In the genomic region with DNA sequence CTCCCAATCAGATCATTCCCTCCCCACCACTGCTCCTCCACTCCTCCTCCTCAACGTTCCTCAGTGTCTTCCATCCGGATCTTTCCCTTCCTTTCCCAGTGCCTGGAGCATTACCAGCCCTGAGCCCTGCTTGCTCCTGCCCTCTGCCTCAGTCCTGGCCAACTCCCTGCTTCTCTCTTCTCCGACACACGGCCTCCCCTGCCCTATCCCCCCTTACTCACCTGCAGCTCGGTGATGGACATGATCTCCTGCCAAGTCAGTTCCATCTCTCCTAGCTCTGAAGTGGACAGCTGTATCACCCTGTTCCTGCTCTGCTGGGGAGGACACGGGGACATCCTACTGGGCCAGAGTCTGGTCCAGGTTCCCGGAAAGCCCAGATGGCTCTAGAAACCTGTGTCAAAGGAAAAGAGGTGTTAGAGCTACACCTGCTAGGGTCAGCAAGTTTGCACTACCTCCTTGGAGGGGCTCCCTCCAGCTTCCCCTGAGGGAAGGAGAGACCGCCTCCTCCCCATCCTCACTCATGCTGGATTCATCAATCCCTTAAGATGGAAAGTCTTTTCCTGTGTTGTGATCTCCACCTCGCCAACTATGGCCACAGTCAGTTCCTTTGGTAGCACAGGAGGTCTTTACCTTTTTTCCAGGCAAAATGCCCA, we compare ENCODE assay signal across 1 cellular context.
TF ChIP-seq lines count a peak whose summit lies in the region.

No MANE protein-coding gene starts in this region.

TF ChIP-seq in K562, 482 proteins besides CTCF, POLR2A, EP300 and RAD21 (continued from another document and continues in another):
- TF ChIP-seq, protein P1, sequence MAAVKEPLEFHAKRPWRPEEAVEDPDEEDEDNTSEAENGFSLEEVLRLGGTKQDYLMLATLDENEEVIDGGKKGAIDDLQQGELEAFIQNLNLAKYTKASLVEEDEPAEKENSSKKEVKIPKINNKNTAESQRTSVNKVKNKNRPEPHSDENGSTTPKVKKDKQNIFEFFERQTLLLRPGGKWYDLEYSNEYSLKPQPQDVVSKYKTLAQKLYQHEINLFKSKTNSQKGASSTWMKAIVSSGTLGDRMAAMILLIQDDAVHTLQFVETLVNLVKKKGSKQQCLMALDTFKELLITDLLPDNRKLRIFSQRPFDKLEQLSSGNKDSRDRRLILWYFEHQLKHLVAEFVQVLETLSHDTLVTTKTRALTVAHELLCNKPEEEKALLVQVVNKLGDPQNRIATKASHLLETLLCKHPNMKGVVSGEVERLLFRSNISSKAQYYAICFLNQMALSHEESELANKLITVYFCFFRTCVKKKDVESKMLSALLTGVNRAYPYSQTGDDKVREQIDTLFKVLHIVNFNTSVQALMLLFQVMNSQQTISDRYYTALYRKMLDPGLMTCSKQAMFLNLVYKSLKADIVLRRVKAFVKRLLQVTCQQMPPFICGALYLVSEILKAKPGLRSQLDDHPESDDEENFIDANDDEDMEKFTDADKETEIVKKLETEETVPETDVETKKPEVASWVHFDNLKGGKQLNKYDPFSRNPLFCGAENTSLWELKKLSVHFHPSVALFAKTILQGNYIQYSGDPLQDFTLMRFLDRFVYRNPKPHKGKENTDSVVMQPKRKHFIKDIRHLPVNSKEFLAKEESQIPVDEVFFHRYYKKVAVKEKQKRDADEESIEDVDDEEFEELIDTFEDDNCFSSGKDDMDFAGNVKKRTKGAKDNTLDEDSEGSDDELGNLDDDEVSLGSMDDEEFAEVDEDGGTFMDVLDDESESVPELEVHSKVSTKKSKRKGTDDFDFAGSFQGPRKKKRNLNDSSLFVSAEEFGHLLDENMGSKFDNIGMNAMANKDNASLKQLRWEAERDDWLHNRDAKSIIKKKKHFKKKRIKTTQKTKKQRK (IDR thresholded peaks at IDR 0.05; ENCODE audit: borderline replicate concordance, low read depth, low read length): no peak
- TF ChIP-seq LARP7 (IDR thresholded peaks at IDR 0.05): peak; percentile 94
- TF ChIP-seq SETDB1 (IDR thresholded peaks at IDR 0.05; ENCODE audit: low read length): peak; percentile 45
- no peak for TF ChIP-seq ESRRB (CRISPR knock-in tag; IDR thresholded peaks at IDR 0.05; ENCODE audit: borderline replicate concordance)
- no peak for TF ChIP-seq ZNF121 (CRISPR knock-in tag; conservative IDR thresholded peaks at IDR 0.05)
- TF ChIP-seq, protein P2, sequence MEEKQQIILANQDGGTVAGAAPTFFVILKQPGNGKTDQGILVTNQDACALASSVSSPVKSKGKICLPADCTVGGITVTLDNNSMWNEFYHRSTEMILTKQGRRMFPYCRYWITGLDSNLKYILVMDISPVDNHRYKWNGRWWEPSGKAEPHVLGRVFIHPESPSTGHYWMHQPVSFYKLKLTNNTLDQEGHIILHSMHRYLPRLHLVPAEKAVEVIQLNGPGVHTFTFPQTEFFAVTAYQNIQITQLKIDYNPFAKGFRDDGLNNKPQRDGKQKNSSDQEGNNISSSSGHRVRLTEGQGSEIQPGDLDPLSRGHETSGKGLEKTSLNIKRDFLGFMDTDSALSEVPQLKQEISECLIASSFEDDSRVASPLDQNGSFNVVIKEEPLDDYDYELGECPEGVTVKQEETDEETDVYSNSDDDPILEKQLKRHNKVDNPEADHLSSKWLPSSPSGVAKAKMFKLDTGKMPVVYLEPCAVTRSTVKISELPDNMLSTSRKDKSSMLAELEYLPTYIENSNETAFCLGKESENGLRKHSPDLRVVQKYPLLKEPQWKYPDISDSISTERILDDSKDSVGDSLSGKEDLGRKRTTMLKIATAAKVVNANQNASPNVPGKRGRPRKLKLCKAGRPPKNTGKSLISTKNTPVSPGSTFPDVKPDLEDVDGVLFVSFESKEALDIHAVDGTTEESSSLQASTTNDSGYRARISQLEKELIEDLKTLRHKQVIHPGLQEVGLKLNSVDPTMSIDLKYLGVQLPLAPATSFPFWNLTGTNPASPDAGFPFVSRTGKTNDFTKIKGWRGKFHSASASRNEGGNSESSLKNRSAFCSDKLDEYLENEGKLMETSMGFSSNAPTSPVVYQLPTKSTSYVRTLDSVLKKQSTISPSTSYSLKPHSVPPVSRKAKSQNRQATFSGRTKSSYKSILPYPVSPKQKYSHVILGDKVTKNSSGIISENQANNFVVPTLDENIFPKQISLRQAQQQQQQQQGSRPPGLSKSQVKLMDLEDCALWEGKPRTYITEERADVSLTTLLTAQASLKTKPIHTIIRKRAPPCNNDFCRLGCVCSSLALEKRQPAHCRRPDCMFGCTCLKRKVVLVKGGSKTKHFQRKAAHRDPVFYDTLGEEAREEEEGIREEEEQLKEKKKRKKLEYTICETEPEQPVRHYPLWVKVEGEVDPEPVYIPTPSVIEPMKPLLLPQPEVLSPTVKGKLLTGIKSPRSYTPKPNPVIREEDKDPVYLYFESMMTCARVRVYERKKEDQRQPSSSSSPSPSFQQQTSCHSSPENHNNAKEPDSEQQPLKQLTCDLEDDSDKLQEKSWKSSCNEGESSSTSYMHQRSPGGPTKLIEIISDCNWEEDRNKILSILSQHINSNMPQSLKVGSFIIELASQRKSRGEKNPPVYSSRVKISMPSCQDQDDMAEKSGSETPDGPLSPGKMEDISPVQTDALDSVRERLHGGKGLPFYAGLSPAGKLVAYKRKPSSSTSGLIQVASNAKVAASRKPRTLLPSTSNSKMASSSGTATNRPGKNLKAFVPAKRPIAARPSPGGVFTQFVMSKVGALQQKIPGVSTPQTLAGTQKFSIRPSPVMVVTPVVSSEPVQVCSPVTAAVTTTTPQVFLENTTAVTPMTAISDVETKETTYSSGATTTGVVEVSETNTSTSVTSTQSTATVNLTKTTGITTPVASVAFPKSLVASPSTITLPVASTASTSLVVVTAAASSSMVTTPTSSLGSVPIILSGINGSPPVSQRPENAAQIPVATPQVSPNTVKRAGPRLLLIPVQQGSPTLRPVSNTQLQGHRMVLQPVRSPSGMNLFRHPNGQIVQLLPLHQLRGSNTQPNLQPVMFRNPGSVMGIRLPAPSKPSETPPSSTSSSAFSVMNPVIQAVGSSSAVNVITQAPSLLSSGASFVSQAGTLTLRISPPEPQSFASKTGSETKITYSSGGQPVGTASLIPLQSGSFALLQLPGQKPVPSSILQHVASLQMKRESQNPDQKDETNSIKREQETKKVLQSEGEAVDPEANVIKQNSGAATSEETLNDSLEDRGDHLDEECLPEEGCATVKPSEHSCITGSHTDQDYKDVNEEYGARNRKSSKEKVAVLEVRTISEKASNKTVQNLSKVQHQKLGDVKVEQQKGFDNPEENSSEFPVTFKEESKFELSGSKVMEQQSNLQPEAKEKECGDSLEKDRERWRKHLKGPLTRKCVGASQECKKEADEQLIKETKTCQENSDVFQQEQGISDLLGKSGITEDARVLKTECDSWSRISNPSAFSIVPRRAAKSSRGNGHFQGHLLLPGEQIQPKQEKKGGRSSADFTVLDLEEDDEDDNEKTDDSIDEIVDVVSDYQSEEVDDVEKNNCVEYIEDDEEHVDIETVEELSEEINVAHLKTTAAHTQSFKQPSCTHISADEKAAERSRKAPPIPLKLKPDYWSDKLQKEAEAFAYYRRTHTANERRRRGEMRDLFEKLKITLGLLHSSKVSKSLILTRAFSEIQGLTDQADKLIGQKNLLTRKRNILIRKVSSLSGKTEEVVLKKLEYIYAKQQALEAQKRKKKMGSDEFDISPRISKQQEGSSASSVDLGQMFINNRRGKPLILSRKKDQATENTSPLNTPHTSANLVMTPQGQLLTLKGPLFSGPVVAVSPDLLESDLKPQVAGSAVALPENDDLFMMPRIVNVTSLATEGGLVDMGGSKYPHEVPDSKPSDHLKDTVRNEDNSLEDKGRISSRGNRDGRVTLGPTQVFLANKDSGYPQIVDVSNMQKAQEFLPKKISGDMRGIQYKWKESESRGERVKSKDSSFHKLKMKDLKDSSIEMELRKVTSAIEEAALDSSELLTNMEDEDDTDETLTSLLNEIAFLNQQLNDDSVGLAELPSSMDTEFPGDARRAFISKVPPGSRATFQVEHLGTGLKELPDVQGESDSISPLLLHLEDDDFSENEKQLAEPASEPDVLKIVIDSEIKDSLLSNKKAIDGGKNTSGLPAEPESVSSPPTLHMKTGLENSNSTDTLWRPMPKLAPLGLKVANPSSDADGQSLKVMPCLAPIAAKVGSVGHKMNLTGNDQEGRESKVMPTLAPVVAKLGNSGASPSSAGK (IDR thresholded peaks at IDR 0.05): no peak
- no peak for TF ChIP-seq KDM5B (IDR thresholded peaks at IDR 0.05; ENCODE audit: insufficient replicate concordance, low read depth, low read length)
- no peak for TF ChIP-seq FIP1L1 (IDR thresholded peaks at IDR 0.05; ENCODE audit: low read depth, low read length, poor library complexity, severe bottlenecking)
- TF ChIP-seq ZKSCAN1 (IDR thresholded peaks at IDR 0.05; ENCODE audit: low read depth, low read length): no peak
- TF ChIP-seq THRAP3 (IDR thresholded peaks at IDR 0.05; ENCODE audit: borderline replicate concordance): no peak; the same call in 1 of the 2 replicates
- TF ChIP-seq ZNF766 (CRISPR knock-in tag; conservative IDR thresholded peaks at IDR 0.05): no peak
- TF ChIP-seq, protein P3, sequence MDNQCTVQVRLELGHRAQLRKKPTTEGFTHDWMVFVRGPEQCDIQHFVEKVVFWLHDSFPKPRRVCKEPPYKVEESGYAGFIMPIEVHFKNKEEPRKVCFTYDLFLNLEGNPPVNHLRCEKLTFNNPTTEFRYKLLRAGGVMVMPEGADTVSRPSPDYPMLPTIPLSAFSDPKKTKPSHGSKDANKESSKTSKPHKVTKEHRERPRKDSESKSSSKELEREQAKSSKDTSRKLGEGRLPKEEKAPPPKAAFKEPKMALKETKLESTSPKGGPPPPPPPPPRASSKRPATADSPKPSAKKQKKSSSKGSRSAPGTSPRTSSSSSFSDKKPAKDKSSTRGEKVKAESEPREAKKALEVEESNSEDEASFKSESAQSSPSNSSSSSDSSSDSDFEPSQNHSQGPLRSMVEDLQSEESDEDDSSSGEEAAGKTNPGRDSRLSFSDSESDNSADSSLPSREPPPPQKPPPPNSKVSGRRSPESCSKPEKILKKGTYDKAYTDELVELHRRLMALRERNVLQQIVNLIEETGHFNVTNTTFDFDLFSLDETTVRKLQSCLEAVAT (IDR thresholded peaks at IDR 0.05): peak; percentile 91 to 96
- no peak for TF ChIP-seq MECOM (CRISPR knock-in tag; IDR thresholded peaks at IDR 0.05)
- no peak for TF ChIP-seq TRIM24 (IDR thresholded peaks at IDR 0.05)
- 0 out of 2 replicates have a peak, but pooled peaks have one; percentile 0 for TF ChIP-seq ZNF197 (CRISPR knock-in tag; IDR thresholded peaks at IDR 0.05; ENCODE audit: low read depth)
- TF ChIP-seq ZNF436 (CRISPR knock-in tag; IDR thresholded peaks at IDR 0.05): no peak
- TF ChIP-seq CREBBP (IDR thresholded peaks at IDR 0.05; ENCODE audit: low read depth, low read length): no peak
- no peak for TF ChIP-seq FOXM1 (IDR thresholded peaks at IDR 0.05; ENCODE audit: low read depth)
- TF ChIP-seq FOXM1 (CRISPR knock-in tag; IDR thresholded peaks at IDR 0.05; ENCODE audit: low read depth): 0 out of 2 replicates have a peak, but pooled peaks have one; percentile 32
- TF ChIP-seq ZNF583 (CRISPR knock-in tag; IDR thresholded peaks at IDR 0.05): no peak
- TF ChIP-seq HSF4 (CRISPR knock-in tag; IDR thresholded peaks at IDR 0.05; ENCODE audit: borderline replicate concordance): 0 out of 2 replicates have a peak, but pooled peaks have one; percentile 44
- no peak for TF ChIP-seq CBX8 (IDR thresholded peaks at IDR 0.05; ENCODE audit: borderline replicate concordance, extremely low read depth, low read depth, low read length, poor library complexity, severe bottlenecking)
- no peak for TF ChIP-seq BMI1 (IDR thresholded peaks at IDR 0.05; ENCODE audit: low read length)
- 0 out of 2 replicates have a peak, but pooled peaks have one; percentile 15 for TF ChIP-seq ELF2 (CRISPR knock-in tag; IDR thresholded peaks at IDR 0.05)
- TF ChIP-seq PTBP1 (IDR thresholded peaks at IDR 0.05; ENCODE audit: low read depth, low read length): no peak
- peak; percentile 4; the same call in 1 of the 2 replicates for TF ChIP-seq CREM (IDR thresholded peaks at IDR 0.05; ENCODE audit: low read depth)
- no peak for TF ChIP-seq MYNN (IDR thresholded peaks at IDR 0.05)
- TF ChIP-seq MYNN (CRISPR knock-in tag; IDR thresholded peaks at IDR 0.05): no peak
- no peak for TF ChIP-seq ZNF384 (IDR thresholded peaks at IDR 0.05; ENCODE audit: low read depth, low read length)
- TF ChIP-seq ZC3H4 (CRISPR knock-in tag; IDR thresholded peaks at IDR 0.05; ENCODE audit: borderline replicate concordance): peak; percentile 85; the same call in 1 of the 2 replicates
- TF ChIP-seq CBFA2T3 (IDR thresholded peaks at IDR 0.05): 0 out of 2 replicates have a peak, but pooled peaks have one; percentile 16
- no peak for TF ChIP-seq ELF1 (tag; IDR thresholded peaks at IDR 0.05)
- TF ChIP-seq, protein P4, sequence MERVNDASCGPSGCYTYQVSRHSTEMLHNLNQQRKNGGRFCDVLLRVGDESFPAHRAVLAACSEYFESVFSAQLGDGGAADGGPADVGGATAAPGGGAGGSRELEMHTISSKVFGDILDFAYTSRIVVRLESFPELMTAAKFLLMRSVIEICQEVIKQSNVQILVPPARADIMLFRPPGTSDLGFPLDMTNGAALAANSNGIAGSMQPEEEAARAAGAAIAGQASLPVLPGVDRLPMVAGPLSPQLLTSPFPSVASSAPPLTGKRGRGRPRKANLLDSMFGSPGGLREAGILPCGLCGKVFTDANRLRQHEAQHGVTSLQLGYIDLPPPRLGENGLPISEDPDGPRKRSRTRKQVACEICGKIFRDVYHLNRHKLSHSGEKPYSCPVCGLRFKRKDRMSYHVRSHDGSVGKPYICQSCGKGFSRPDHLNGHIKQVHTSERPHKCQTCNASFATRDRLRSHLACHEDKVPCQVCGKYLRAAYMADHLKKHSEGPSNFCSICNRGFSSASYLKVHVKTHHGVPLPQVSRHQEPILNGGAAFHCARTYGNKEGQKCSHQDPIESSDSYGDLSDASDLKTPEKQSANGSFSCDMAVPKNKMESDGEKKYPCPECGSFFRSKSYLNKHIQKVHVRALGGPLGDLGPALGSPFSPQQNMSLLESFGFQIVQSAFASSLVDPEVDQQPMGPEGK (CRISPR knock-in tag; IDR thresholded peaks at IDR 0.05; ENCODE audit: borderline replicate concordance): no peak
- TF ChIP-seq, protein P5, sequence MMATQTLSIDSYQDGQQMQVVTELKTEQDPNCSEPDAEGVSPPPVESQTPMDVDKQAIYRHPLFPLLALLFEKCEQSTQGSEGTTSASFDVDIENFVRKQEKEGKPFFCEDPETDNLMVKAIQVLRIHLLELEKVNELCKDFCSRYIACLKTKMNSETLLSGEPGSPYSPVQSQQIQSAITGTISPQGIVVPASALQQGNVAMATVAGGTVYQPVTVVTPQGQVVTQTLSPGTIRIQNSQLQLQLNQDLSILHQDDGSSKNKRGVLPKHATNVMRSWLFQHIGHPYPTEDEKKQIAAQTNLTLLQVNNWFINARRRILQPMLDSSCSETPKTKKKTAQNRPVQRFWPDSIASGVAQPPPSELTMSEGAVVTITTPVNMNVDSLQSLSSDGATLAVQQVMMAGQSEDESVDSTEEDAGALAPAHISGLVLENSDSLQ (IDR thresholded peaks at IDR 0.05): 0 out of 2 replicates have a peak, but pooled peaks have one; percentile 49
